ENCODE assay signal across 8 cellular contexts in genomic region chr10:5285186-5285585, GRCh38.
"Had no signal": no experiment of that assay in that cellular context is flagged by ENCODE, and none has a peak within 500 bp of the region (broad histone marks: within the 10 kb centered on the region; RNA-seq: fewer than 3 reads in every experiment).

No MANE protein-coding gene starts in this region.

- H3K4me3 ChIP-seq: heart right ventricle, left lung, vagina had no signal

- DNase-seq: activated CD4-positive, alpha-beta T cell treated with anti-CD3 and anti-CD28 coated beads for 4 hours; activated CD8-positive, alpha-beta memory T cell treated with anti-CD3 and anti-CD28 coated beads for 24 hours; foreskin melanocyte; heart right ventricle; left lung; small intestine had no signal

- FAIRE-seq: islet of Langerhans, small intestine had no signal

- H3K36me3 ChIP-seq: heart right ventricle, left lung, vagina had no signal

- H3K27me3 ChIP-seq: left lung, vagina had no signal

- H3K9me3 ChIP-seq: left lung, vagina had no signal

- H3K27ac ChIP-seq: vagina had no signal
